9 cellular contexts compared by ENCODE assay signal in the genomic region with DNA sequence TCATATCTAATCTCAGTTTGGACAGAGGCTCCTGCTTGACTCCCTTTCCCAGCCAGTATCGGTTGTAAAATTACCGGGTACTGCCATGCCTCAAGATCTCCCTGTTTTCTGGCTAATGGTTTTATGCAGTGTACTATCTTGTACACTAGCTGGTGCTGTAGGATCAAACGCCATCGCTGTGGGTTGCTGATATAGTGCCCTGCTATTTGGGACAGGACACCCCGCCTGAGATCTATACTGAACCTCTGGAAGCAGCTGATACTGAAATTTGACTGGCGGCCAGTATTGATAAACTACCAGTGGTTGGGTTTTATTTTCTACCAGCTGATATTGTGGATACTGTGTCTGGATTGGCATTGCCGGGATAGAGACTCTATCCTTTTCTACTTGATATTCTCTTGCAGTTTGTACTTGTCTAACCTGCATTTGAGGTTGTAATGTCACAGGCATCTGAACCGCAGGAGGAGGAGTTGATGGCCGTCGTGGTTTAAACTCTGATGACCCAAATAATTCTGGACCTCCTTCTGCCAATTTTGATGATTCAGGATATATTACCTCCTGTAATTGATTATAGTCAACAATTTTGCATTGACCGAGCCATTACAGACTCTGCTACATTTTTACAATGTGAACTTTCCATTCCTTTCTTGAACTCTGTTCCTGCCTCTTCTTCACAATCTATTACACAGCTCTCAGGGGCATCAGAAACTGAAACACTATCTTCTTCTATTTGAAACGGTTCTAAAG.
DNase-seq lines count a peak whose midpoint lies in the region; ATAC-seq and TF ChIP-seq lines count a peak whose summit lies in the region.
"Had no signal": no experiment of that assay in that cellular context is flagged by ENCODE, and none has a peak within 500 bp of the region (broad histone marks: within the 10 kb centered on the region; RNA-seq: fewer than 3 reads in every experiment).

No MANE protein-coding gene starts in this region.

- H3K4me2 ChIP-seq in mesendoderm (ENCODE audit: low read length), result no peak overlapping the region

- no peak overlapping the region for H3K56ac ChIP-seq in mesendoderm (ENCODE audit: low read length)

- H3K27me3 ChIP-seq in mesendoderm (ENCODE audit: insufficient read depth, low read length, poor library complexity) (no peaks in the 10 kb centered on the region), spleen (replicated peaks in 1 of 7) (peaks cover 0 to 14% (median 2%) of the 10 kb centered on the region in 7 donors)

- H3K9me3 ChIP-seq in spleen, result peaks cover 0 to 15% (median 0%) of the 10 kb centered on the region in 8 donors

- TF ChIP-seq CTCF in brain (conservative IDR thresholded peaks at IDR 0.05), result peak; percentile 24 to 42
- TF ChIP-seq CTCF in spleen (IDR thresholded peaks at IDR 0.05 in 8 of 11, conservative IDR thresholded peaks at IDR 0.05 in 3 of 11), result peak in 1 of 11 experiments; percentile 17

- no peak overlapping the region for H3K4me3 ChIP-seq in mesendoderm (ENCODE audit: low read length)
- H3K4me3 ChIP-seq in spleen, result no peak overlapping the region

- DNase-seq in ELF-1 (ENCODE audit: low read depth, low spot score), result peak; percentile 22
- peak; percentile 42 for DNase-seq in LoVo (ENCODE audit: low spot score)
- DNase-seq in mesendoderm, result peak; percentile 42
- DNase-seq in spleen, result no peak
- no peak for DNase-seq in substantia nigra (lab: John Stamatoyannopoulos, UW)

- intact Hi-C loops in spleen (cut with DNase I; ENCODE audit: low total_unique reads), result no loop called here

- H3K4me1 ChIP-seq in mesendoderm (ENCODE audit: control insufficient read depth, low read depth, low read length) (no peaks in the 10 kb centered on the region), spleen (peaks cover 0 to 13% (median 11%) of the 10 kb centered on the region in 6 donors)

- H3K36me3 ChIP-seq in mesendoderm (ENCODE audit: control insufficient read depth, insufficient read depth, low read length) (no peaks in the 10 kb centered on the region), spleen (no peaks in the 10 kb centered on the region)

- peak overlapping the region; percentile 69 for H2BK120ac ChIP-seq in mesendoderm (ENCODE audit: low read depth, low read length)

- no peaks in the 10 kb centered on the region for H3K79me1 ChIP-seq in mesendoderm (ENCODE audit: low read length)

- peaks cover 0 to 14% (median 4%) of the 10 kb centered on the region in 5 experiments for H3K9me3 Mint-ChIP-seq in brain
- H3K9me3 Mint-ChIP-seq: natural killer cell treated with Interleukin-12 subunit alpha and Interleukin-12 subunit beta and Interleukin-15 and Interleukin-18, amount 100 ng/mL, for 72 hours had no signal

- no peak overlapping the region for H4K5ac ChIP-seq in mesendoderm (ENCODE audit: low read length)

- H3K27ac ChIP-seq in mesendoderm (ENCODE audit: low read depth, low read length) (no peak overlapping the region), spleen (no peak overlapping the region), substantia nigra (ENCODE audit: low read depth, low read length, poor library complexity, severe bottlenecking) (no peak overlapping the region)

- H3K36me3 Mint-ChIP-seq in brain, result no peaks in the 10 kb centered on the region

- no peak overlapping the region for H2BK5ac ChIP-seq in mesendoderm (ENCODE audit: low read length)

- no peak overlapping the region for H3K4me3 Mint-ChIP-seq in brain
- H3K4me3 Mint-ChIP-seq: natural killer cell treated with Interleukin-12 subunit alpha and Interleukin-12 subunit beta and Interleukin-15 and Interleukin-18, amount 100 ng/mL, for 72 hours had no signal

- H4K8ac ChIP-seq in mesendoderm (ENCODE audit: low read depth, low read length), result no peak overlapping the region

- no peak overlapping the region for H2AK5ac ChIP-seq in mesendoderm (ENCODE audit: low read length)

- ATAC-seq in GM18873 (IDR thresholded peaks at IDR 0.05; ENCODE audit: low FRiP score, unreplicated experiment) (no peak), GM19023 (IDR thresholded peaks at IDR 0.05; ENCODE audit: unreplicated experiment) (no peak)
- ATAC-seq: natural killer cell treated with Interleukin-12 subunit alpha and Interleukin-12 subunit beta and Interleukin-15 and Interleukin-18, amount 100 ng/mL, for 72 hours had no signal

- no peak overlapping the region for H3K9ac ChIP-seq in mesendoderm (ENCODE audit: low read length)

- peaks cover 35% of the 10 kb centered on the region for H3K27me3 Mint-ChIP-seq in brain

- no peaks in the 10 kb centered on the region for H3K79me2 ChIP-seq in mesendoderm (ENCODE audit: control insufficient read depth, insufficient read depth, low read length)

- H3K23ac ChIP-seq in mesendoderm (ENCODE audit: low read length), result no peak overlapping the region

- no peak overlapping the region for H3K27ac Mint-ChIP-seq in brain
- H3K27ac Mint-ChIP-seq: natural killer cell treated with Interleukin-12 subunit alpha and Interleukin-12 subunit beta and Interleukin-15 and Interleukin-18, amount 100 ng/mL, for 72 hours had no signal

- no peak overlapping the region for H3K18ac ChIP-seq in mesendoderm (ENCODE audit: low read length)

- H3K4ac ChIP-seq in mesendoderm (ENCODE audit: low read depth, low read length), result no peak overlapping the region

- H2BK15ac ChIP-seq in mesendoderm (replicated peaks; ENCODE audit: low read depth), result no peak overlapping the region

- no CpG with 5 or more reads among the region's 12 CpGs for WGBS in mesendoderm (ENCODE audit: extremely low coverage, insufficient coverage, low lambda C conversion rate)
- WGBS in spleen, 5 donors, result 50 to 86% (median 64%) methylated on average over 12 of the region's 12 CpGs

- peaks cover 32% of the 10 kb centered on the region for H3K4me1 Mint-ChIP-seq in brain

- no peak for TF ChIP-seq POLR2A in spleen (IDR thresholded peaks at IDR 0.05)

Comparison
In these comparisons a context has a peak if more than half of its experiments do, and no peak if none do; other contexts are left out.
1. DNase-seq: peak in ELF-1 (single experiment), LoVo (single experiment) and mesendoderm (single experiment); none in spleen (single experiment) and substantia nigra (0 of 49).